ENCODE assay signal across 35 cellular contexts in the genomic region with DNA sequence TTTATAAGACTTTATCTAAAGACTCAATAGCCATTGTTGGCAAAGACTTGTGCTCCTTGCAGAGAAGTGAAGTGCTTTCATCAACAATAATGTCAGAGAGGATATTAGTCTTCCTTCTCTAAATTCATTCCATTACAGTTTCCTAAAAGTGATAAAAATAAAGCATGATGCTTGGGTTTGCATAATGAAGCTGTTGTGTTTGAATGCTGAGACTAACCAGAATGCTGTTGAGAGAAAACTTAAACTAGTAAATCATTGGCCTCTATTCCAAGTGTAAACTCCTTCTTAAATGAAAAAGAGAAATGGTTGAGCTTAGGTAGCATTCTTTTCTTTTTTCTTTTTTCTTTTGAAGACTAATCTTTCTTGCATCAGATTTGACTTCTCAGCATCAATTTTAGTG.
"Had no signal": no experiment of that assay in that cellular context is flagged by ENCODE, and none has a peak within 500 bp of the region (broad histone marks: within the 10 kb centered on the region; RNA-seq: fewer than 3 reads in every experiment).

No MANE protein-coding gene starts in this region.

- H3K4me2 ChIP-seq: KMS-11 had no signal

- H3K27ac ChIP-seq: KMS-11 had no signal

- H3K9ac ChIP-seq: KMS-11 had no signal

- DNase-seq: Karpas-422, Kasumi-1, KG1, MM.1S, MV-4-11, NCI-H1048, NCI-H1092, NCI-H1092 treated with DMSO at 0.1 percent for 48 hours, NCI-H1105, NCI-H1105 treated with DMSO at 0.1 percent for 48 hours, NCI-H1417, NCI-H1417 treated with DMSO at 0.1 percent for 48 hours, NCI-H1436, NCI-H1436 treated with DMSO at 0.1 percent for 48 hours, NCI-H146, NCI-H1694, NCI-H1694 treated with DMSO at 0.1 percent for 48 hours, NCI-H187, NCI-H187 treated with DMSO at 0.1 percent for 48 hours, NCI-H1930, NCI-H2029, NCI-H2029 treated with DMSO at 0.1 percent for 48 hours, NCI-H2081, NCI-H2081 treated with DMSO at 0.1 percent for 48 hours, NCI-H2107, NCI-H2171, NCI-H2171 treated with DMSO at 0.1 percent for 48 hours, NCI-H2227 treated with DMSO at 0.1 percent for 48 hours, NCI-H226, NCI-H345, NCI-H446, NCI-H446 treated with DMSO at 0.1 percent for 48 hours, NCI-H510A, NCI-H510A treated with DMSO at 0.1 percent for 48 hours had no signal
